1 cellular context compared by ENCODE assay signal in the genomic region with DNA sequence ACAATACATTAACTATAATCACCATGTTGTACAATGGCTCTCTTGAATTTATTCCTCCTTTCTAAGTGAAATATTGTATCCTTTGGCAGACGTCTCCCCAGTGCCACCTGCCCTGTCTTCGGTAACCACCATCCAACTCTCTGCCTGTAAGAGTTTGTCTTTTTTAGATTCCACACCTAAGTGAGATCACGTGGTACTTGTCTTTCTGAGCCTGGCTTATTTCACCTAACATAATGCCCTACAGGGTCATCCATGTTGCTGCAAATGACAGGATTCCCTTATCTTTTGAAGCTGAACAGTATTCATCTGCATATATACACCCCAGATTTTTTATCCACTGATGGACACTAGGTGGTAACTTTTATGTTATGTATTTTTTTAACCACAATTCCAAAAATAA.
A peak's percentile ranks its signal among the peaks of the same experiment; 100 is the strongest.
TF ChIP-seq lines count a peak whose summit lies in the region.

No MANE protein-coding gene starts in this region.

TF ChIP-seq in HepG2, 621 proteins besides CTCF, POLR2A, EP300 and RAD21:
- TF ChIP-seq, protein P1, sequence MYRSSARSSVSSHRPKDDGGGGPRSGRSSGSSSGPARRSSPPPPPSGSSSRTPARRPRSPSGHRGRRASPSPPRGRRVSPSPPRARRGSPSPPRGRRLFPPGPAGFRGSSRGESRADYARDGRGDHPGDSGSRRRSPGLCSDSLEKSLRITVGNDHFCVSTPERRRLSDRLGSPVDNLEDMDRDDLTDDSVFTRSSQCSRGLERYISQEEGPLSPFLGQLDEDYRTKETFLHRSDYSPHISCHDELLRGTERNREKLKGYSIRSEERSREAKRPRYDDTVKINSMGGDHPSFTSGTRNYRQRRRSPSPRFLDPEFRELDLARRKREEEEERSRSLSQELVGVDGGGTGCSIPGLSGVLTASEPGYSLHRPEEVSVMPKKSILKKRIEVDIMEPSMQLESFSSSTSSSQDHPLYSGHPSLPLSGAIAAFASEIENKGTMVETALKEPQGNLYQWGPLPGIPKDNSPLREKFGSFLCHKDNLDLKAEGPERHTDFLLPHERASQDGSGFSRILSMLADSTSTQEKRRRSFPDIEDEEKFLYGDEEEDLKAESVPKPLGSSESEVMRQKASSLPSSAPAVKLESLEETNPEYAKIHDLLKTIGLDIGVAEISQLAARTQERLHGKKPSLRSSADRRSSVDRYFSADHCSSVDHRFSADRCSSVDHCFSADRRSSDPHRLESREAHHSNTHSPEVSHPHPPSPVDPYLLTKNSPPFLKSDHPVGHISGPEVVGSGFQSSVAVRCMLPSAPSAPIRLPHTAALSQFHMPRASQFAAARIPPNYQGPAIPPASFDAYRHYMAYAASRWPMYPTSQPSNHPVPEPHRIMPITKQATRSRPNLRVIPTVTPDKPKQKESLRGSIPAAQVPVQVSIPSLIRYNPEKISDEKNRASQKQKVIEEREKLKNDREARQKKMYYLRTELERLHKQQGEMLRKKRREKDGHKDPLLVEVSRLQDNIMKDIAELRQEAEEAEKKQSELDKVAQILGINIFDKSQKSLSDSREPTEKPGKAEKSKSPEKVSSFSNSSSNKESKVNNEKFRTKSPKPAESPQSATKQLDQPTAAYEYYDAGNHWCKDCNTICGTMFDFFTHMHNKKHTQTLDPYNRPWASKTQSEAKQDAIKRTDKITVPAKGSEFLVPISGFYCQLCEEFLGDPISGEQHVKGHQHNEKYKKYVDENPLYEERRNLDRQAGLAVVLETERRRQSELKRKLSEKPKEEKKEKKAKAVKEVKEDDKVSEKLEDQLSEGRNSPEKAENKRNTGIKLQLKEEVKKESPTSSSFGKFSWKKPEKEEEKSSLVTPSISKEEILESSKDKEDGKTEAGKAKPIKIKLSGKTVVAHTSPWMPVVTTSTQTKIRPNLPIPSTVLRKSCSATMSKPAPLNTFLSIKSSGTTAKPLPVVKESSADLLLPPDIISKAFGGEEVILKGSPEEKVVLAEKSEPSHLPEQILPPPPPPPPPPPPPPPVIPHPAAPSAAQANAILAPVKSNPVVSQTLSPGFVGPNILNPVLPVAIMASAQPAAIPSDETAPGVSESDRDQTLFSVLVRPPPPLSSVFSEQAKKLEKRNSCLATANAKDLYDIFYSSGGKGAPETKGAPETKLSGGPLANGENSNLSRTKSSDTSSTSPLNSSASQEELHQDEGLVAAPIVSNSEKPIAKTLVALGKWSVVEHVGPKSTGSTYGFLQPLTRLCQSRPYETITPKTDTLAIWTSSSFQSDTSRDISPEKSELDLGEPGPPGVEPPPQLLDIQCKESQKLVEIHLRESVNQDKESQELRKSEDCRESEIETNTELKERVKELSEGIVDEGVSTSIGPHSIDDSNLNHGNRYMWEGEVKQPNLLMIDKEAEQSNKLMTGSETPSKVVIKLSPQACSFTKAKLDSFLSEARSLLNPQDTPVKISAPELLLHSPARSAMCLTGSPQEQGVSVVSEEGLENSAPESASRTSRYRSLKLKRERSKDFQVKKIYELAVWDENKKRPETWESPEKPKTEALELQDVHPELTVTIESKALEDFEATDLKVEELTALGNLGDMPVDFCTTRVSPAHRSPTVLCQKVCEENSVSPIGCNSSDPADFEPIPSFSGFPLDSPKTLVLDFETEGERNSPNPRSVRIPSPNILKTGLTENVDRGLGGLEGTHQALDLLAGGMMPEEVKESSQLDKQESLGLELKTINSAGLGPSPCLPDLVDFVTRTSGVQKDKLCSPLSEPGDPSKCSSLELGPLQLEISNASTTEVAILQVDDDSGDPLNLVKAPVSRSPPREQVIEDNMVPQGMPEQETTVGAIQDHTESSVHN (CRISPR knock-in tag; IDR thresholded peaks at IDR 0.05), result no peak
- TF ChIP-seq RAD51 (IDR thresholded peaks at IDR 0.05; ENCODE audit: borderline replicate concordance), result peak; percentile 51; the same call in 1 of the 2 replicates
